Comparison of ENCODE assay signal across 10 cellular contexts in genomic region chr2:105929506-105929905, GRCh38.
DNase-seq lines count a peak whose midpoint lies in the region; ATAC-seq, FAIRE-seq and TF ChIP-seq lines count a peak whose summit lies in the region.
"Had no signal": no experiment of that assay in that cellular context is flagged by ENCODE, and none has a peak within 500 bp of the region (broad histone marks: within the 10 kb centered on the region; RNA-seq: fewer than 3 reads in every experiment).

No MANE protein-coding gene starts in this region.

- H3K4me3 ChIP-seq in right cardiac atrium (ENCODE audit: low read length): no peak overlapping the region
- H3K4me3 ChIP-seq in left ventricle myocardium inferior: no peak overlapping the region
- no peak overlapping the region for H3K4me3 ChIP-seq in endothelial cell of umbilical vein (replicated peaks in 1 of 3; ENCODE audit: insufficient read depth in 1 of 3, low read depth in 1 of 3, low read length in 3 of 3)
- H3K4me3 ChIP-seq in transverse colon: no peak overlapping the region
- H3K4me3 ChIP-seq in neuronal stem cell (ENCODE audit: low read length in 2 of 2): no peak overlapping the region
- no peak overlapping the region for H3K4me3 ChIP-seq in BE2C (ENCODE audit: low read depth, low read length)

- H3K9ac ChIP-seq in endothelial cell of umbilical vein (replicated peaks; ENCODE audit: extremely low read depth, insufficient read depth, low read length) (no peak overlapping the region), neuronal stem cell (ENCODE audit: low read depth, low read length, poor library complexity) (no peak overlapping the region)

- H3K79me1 ChIP-seq in neuronal stem cell (ENCODE audit: low read depth, low read length): no peaks in the 10 kb centered on the region

- in situ Hi-C loops in transverse colon (cut with MboI; ENCODE audit: low pct_ligation_motif_present in 1 of 4, low pct_unique_long_range_greater_than_20kb in 1 of 4, low sequenced_read_pairs in 3 of 4): no loop called here

- TF ChIP-seq CTCF in left ventricle myocardium inferior (IDR thresholded peaks at IDR 0.05; ENCODE audit: borderline replicate concordance) (no peak), endothelial cell of umbilical vein (IDR thresholded peaks at IDR 0.05; ENCODE audit: extremely low read depth in 1 of 2, insufficient read depth in 1 of 2, low read depth in 1 of 2, low read length in 2 of 2) (no peak), transverse colon (IDR thresholded peaks at IDR 0.05) (no peak), BE2C (IDR thresholded peaks at IDR 0.05; ENCODE audit: low read depth, low read length) (no peak)

- no peak overlapping the region for H2BK120ac ChIP-seq in neuronal stem cell (ENCODE audit: low read depth, low read length)

- peak; percentile 82 for FAIRE-seq in endothelial cell of umbilical vein (lab: Jason Lieb, UNC)
- FAIRE-seq: RCC 7860 had no signal

- dilution Hi-C loops in endothelial cell of umbilical vein (cut with MboI; ENCODE audit: extremely low pct_ligation_motif_present, low sequenced_read_pairs): no loop called here

- no TSS peak for BruUV-seq in endothelial cell of umbilical vein (replicated peaks; lab: Mats Ljungman, UMichigan)

- H2AFZ ChIP-seq in endothelial cell of umbilical vein (ENCODE audit: low read depth, low read length) (no peak overlapping the region), neuronal stem cell (ENCODE audit: low read length) (no peak overlapping the region)

- H4K8ac ChIP-seq in neuronal stem cell (ENCODE audit: low read depth, low read length): no peak overlapping the region

- H3K18ac ChIP-seq in neuronal stem cell (ENCODE audit: low read length): no peak overlapping the region

- H3K4me1 ChIP-seq in right cardiac atrium (ENCODE audit: control insufficient read depth, insufficient read depth, low read length): peaks cover 4% of the 10 kb centered on the region
- peaks cover 25% of the 10 kb centered on the region for H3K4me1 ChIP-seq in left ventricle myocardium inferior
- peaks cover 3% of the 10 kb centered on the region for H3K4me1 ChIP-seq in endothelial cell of umbilical vein (ENCODE audit: control insufficient read depth, extremely low read depth, insufficient read depth, low read length)
- H3K4me1 ChIP-seq in transverse colon: peaks cover 0 to 4% (median 0%) of the 10 kb centered on the region in 4 donors
- no peaks in the 10 kb centered on the region for H3K4me1 ChIP-seq in neuronal stem cell (ENCODE audit: control insufficient read depth in 2 of 2, insufficient read depth in 1 of 2, low read depth in 1 of 2, low read length in 2 of 2)
- H3K4me1 ChIP-seq in BE2C: no peaks in the 10 kb centered on the region

- no peaks in the 10 kb centered on the region for H3K9me1 ChIP-seq in endothelial cell of umbilical vein (replicated peaks; ENCODE audit: control insufficient read depth, extremely low read depth, insufficient read depth, low read length)

- no peak overlapping the region for H4K91ac ChIP-seq in neuronal stem cell (ENCODE audit: low read depth, low read length, poor library complexity)

- no peak overlapping the region for H2BK12ac ChIP-seq in neuronal stem cell (ENCODE audit: low read length)

- ATAC-seq in right cardiac atrium: peak; percentile 16 to 48
- ATAC-seq: left lobe of liver had no signal

- no peaks in the 10 kb centered on the region for H3K79me2 ChIP-seq in endothelial cell of umbilical vein (ENCODE audit: control insufficient read depth, insufficient read depth, low read length)

- TF ChIP-seq POLR2A in endothelial cell of umbilical vein (IDR thresholded peaks at IDR 0.05; ENCODE audit: low read depth, low read length) (no peak), transverse colon (IDR thresholded peaks at IDR 0.05) (no peak)

- no peak for TF ChIP-seq EP300 in transverse colon (IDR thresholded peaks at IDR 0.05; ENCODE audit: low read depth)

- H2BK15ac ChIP-seq in neuronal stem cell (ENCODE audit: low read length): no peak overlapping the region

- H2BK5ac ChIP-seq in neuronal stem cell (ENCODE audit: low read length): no peak overlapping the region

- no peak overlapping the region for H3K23ac ChIP-seq in neuronal stem cell (ENCODE audit: low read depth, low read length, poor library complexity)

- H2AK5ac ChIP-seq in neuronal stem cell (ENCODE audit: low read depth, low read length): no peak overlapping the region

- H3K4me2 ChIP-seq in endothelial cell of umbilical vein (ENCODE audit: insufficient read depth, low read length) (no peak overlapping the region), neuronal stem cell (ENCODE audit: insufficient read depth, low read length, poor library complexity, severe bottlenecking) (no peak overlapping the region)

- intact Hi-C loops in right cardiac atrium (cut with DNase I) (no loop called here), left ventricle myocardium inferior (cut with micrococcal nuclease) (no loop called here), endothelial cell of umbilical vein (cut with micrococcal nuclease) (no loop called here), transverse colon (cut with DNase I; ENCODE audit: low total_unique reads) (no loop called here), posterior cingulate gyrus (cut with DNase I) (no loop called here)

- no peaks in the 10 kb centered on the region for H3K9me3 ChIP-seq in right cardiac atrium (ENCODE audit: control insufficient read depth, low read length)
- peaks cover 13% of the 10 kb centered on the region for H3K9me3 ChIP-seq in left ventricle myocardium inferior (replicated peaks)
- H3K9me3 ChIP-seq in endothelial cell of umbilical vein (replicated peaks; ENCODE audit: control insufficient read depth, insufficient read depth, low read length): no peaks in the 10 kb centered on the region
- H3K9me3 ChIP-seq in transverse colon: no peaks in the 10 kb centered on the region
- peaks cover 2 to 7% of the 10 kb centered on the region in 2 donors for H3K9me3 ChIP-seq in neuronal stem cell (replicated peaks in 1 of 2; ENCODE audit: control insufficient read depth in 2 of 2, insufficient read depth in 1 of 2, low read depth in 1 of 2, low read length in 2 of 2)
- no peaks in the 10 kb centered on the region for H3K9me3 ChIP-seq in BE2C

- H3K27ac ChIP-seq in right cardiac atrium (ENCODE audit: low read length) (no peak overlapping the region), left ventricle myocardium inferior (replicated peaks) (no peak overlapping the region), endothelial cell of umbilical vein (ENCODE audit: insufficient read depth, low read depth, low read length) (no peak overlapping the region), transverse colon (no peak overlapping the region), neuronal stem cell (replicated peaks; ENCODE audit: low read length) (no peak overlapping the region)

- H3K36me3 ChIP-seq in left ventricle myocardium inferior (no peaks in the 10 kb centered on the region), endothelial cell of umbilical vein (ENCODE audit: control insufficient read depth in 2 of 2, extremely low read depth in 1 of 2, insufficient read depth in 2 of 2, low read length in 2 of 2) (no peaks in the 10 kb centered on the region), transverse colon (no peaks in the 10 kb centered on the region), neuronal stem cell (replicated peaks in 1 of 2; ENCODE audit: control insufficient read depth in 2 of 2, insufficient read depth in 2 of 2, low read length in 2 of 2) (no peaks in the 10 kb centered on the region), BE2C (no peaks in the 10 kb centered on the region)

- H3K4ac ChIP-seq in neuronal stem cell (ENCODE audit: low read length): no peak overlapping the region

- no peak for DNase-seq in right cardiac atrium
- no peak for DNase-seq in left ventricle myocardium inferior
- peak; percentile 27 for DNase-seq in activated T-cell treated with anti-CD3 and anti-CD28 coated beads for 1 hour (ENCODE audit: low read depth)
- DNase-seq in endothelial cell of umbilical vein (ENCODE audit: low read depth, low spot score): peak; percentile 75
- peak; percentile 21 for DNase-seq in transverse colon
- DNase-seq in neuronal stem cell (ENCODE audit: low spot score): no peak
- no peak for DNase-seq in posterior cingulate gyrus
- DNase-seq in BE2C: no peak

- no peaks in the 10 kb centered on the region for H3K27me3 ChIP-seq in right cardiac atrium (ENCODE audit: control insufficient read depth, insufficient read depth)
- no peaks in the 10 kb centered on the region for H3K27me3 ChIP-seq in left ventricle myocardium inferior (ENCODE audit: low read depth)
- H3K27me3 ChIP-seq in endothelial cell of umbilical vein (ENCODE audit: control insufficient read depth in 2 of 2, insufficient read depth in 2 of 2, low read length in 2 of 2): no peaks in the 10 kb centered on the region
- H3K27me3 ChIP-seq in transverse colon: no peaks in the 10 kb centered on the region
- H3K27me3 ChIP-seq in neuronal stem cell (ENCODE audit: control insufficient read depth in 3 of 3, insufficient read depth in 3 of 3, low read depth in 1 of 3, low read length in 3 of 3): peaks cover 0 to 3% (median 0%) of the 10 kb centered on the region in 3 experiments
- H3K27me3 ChIP-seq in BE2C: no peaks in the 10 kb centered on the region

- CTCF ChIA-PET in endothelial cell of umbilical vein (lab: Charles Lee): interaction anchor here (0.8 to 1.5 kb wide), 2 partner anchors 10 to 157 kb away, joined by 3 to 4 read pairs; no protein-coding TSS in a partner anchor

- H4K20me1 ChIP-seq in endothelial cell of umbilical vein (replicated peaks; ENCODE audit: control insufficient read depth, extremely low read depth, insufficient read depth, low read length): no peaks in the 10 kb centered on the region

- WGBS in right cardiac atrium: 60% methylated on average over 2 of the region's 2 CpGs
- 66% methylated on average over 2 of the region's 2 CpGs; no CpG with 5 or more reads in 1 of the 2 donors for WGBS in transverse colon (ENCODE audit: low coverage in 1 of 2), 2 donors
- WGBS in neuronal stem cell (ENCODE audit: extremely low coverage in 2 of 2, insufficient read length in 2 of 2, insufficient replicate concordance in 1 of 2), 2 donors: no CpG with 5 or more reads among the region's 2 CpGs

- POLR2A ChIA-PET in endothelial cell of umbilical vein (lab: Charles Lee): no interaction called here

- H3K14ac ChIP-seq in neuronal stem cell (ENCODE audit: low read length): no peak overlapping the region

TF ChIP-seq in endothelial cell of umbilical vein, 7 proteins besides CTCF, POLR2A, EP300 and RAD21:
- peak; percentile 20 for TF ChIP-seq FOS (IDR thresholded peaks at IDR 0.05; ENCODE audit: borderline replicate concordance, insufficient read depth, low read length)
- TF ChIP-seq JUN (IDR thresholded peaks at IDR 0.05; ENCODE audit: borderline replicate concordance, insufficient read depth, insufficient read length, low read depth): no peak
- TF ChIP-seq POLR2AphosphoS5 (IDR thresholded peaks at IDR 0.05; ENCODE audit: insufficient read depth, low read depth, low read length): no peak

Comparison
In these comparisons a context has a peak if more than half of its experiments do, and no peak if none do; other contexts are left out.
1. DNase-seq: peak in activated T-cell treated with anti-CD3 and anti-CD28 coated beads for 1 hour (single experiment), endothelial cell of umbilical vein (single experiment) and transverse colon (single experiment); none in right cardiac atrium (0 of 3), left ventricle myocardium inferior (single experiment), neuronal stem cell (single experiment), posterior cingulate gyrus (0 of 10) and BE2C (single experiment).